ENCODE assay signal across 9 cellular contexts in the genomic region with DNA sequence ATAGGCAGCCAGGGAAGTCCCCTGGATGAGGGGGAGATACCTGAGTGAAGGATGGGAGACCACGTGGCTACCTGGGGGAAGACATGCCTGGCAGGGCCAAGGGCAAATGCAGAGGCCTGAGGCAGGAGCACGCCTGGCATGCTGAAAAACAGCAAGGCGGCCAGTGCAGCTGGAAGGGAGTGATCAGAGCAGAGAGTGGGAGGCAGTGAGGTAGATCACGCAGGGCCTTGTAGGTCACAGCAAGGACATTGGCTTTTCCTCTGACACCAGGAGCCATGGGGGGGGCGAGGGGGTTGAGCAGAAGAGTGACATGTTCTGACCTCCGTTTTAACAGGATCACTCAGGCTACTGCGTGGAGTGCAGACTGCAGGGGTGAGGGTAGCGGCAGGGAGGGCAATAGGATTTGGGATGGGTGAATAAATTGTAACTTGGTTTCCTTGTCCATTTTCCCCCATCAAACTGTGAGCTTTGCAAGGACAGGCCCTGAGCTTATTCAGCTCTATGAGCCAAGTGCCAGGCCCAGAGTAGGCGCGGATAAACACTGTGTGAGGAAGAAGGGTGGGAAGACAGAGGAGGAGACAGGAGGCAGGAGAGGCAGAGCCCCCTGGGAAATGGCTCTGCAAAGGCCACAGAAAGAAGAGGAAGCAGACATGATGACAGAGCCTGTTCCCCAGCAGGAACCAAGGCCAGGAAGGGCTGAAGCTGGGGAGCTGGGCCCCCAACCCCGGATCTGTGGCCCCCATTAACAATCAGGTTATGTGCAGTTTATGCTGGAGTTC. TPM values are rescaled to one million over a fixed set of nuclear protein-coding genes. Genes with fewer than 3 reads are reported as not detected.
A peak's percentile ranks its signal among the peaks of the same experiment; 100 is the strongest.
DNase-seq lines count a peak whose midpoint lies in the region; ATAC-seq, FAIRE-seq and TF ChIP-seq lines count a peak whose summit lies in the region.
"Had no signal": no experiment of that assay in that cellular context is flagged by ENCODE, and none has a peak within 500 bp of the region (broad histone marks: within the 10 kb centered on the region; RNA-seq: fewer than 3 reads in every experiment).

No MANE protein-coding gene starts in this region.

- H3K4ac ChIP-seq in H1 (replicated peaks; ENCODE audit: insufficient read length, low read depth, low read length) = peak overlapping the region; percentile 4

- H3K27ac Mint-ChIP-seq in osteocyte (ENCODE audit: unreplicated experiment) = peak overlapping the region; percentile 40

- peak overlapping the region; percentile 55 for H3K56ac ChIP-seq in H1 (replicated peaks; ENCODE audit: insufficient read length, low read depth, low read length)

- peak overlapping the region; percentile 91 for H3K18ac ChIP-seq in H1 (ENCODE audit: extremely low read depth, low read length)

- H3K36me3 ChIP-seq in H1 (ENCODE audit: control insufficient read depth in 2 of 4, insufficient read depth in 4 of 4, low read length in 3 of 4) = no peaks in the 10 kb centered on the region

- 56% methylated on average over 11 of the region's 11 CpGs; no CpG with 5 or more reads in 1 of the 2 experiments for WGBS in H1 (ENCODE audit: extremely low coverage in 1 of 2, insufficient coverage in 1 of 2, insufficient read length in 1 of 2, insufficient replicate concordance in 2 of 2, low coverage in 1 of 2, low lambda C conversion rate in 2 of 2, missing lambda C conversion rate in 1 of 2), 2 experiments

- H3K9me3 ChIP-seq in H1 (ENCODE audit: insufficient read depth in 2 of 2, low read depth in 1 of 2, low read length in 1 of 2) = no peaks in the 10 kb centered on the region

- H4K8ac ChIP-seq in H1 (ENCODE audit: extremely low read depth, insufficient read depth, low read length) = 0 out of 2 replicates have a peak overlapping the region, but pooled peaks have one; percentile 60

- CTCF ChIA-PET in H1 (lab: Charles Lee; ENCODE audit: partially characterized antibody) = interaction anchor here (0.8 to 3.0 kb wide), 13 partner anchors 10 to 260 kb away, joined by 3 to 32 read pairs (median 5); no protein-coding TSS in a partner anchor

- H2AK5ac ChIP-seq in H1 (ENCODE audit: low read depth, low read length) = no peak overlapping the region

- H3K4me2 ChIP-seq in H1 (ENCODE audit: insufficient read depth in 1 of 2, low read depth in 2 of 2, low read length in 2 of 2) = peak overlapping the region in 1 of 2 experiments; percentile 2; a peak in 3 of 4 replicates

- H2BK5ac ChIP-seq in H1 (ENCODE audit: low read depth, low read length) = peak overlapping the region; percentile 73

- no peak overlapping the region for H3K23ac ChIP-seq in H1 (ENCODE audit: insufficient read length)

- H2BK12ac ChIP-seq in H1 (ENCODE audit: low read depth, low read length) = peak overlapping the region; percentile 84

- POLR2A ChIA-PET in H1 (lab: Charles Lee; ENCODE audit: partially characterized antibody) = interaction anchor here (0.6 to 1.5 kb wide), 4 partner anchors 12 to 672 kb away, joined by 3 to 5 read pairs (median 3); a partner anchor contains a TSS

- no peak for TF ChIP-seq CTCF in H1 (IDR thresholded peaks at IDR 0.05; ENCODE audit: control extremely low read depth in 1 of 3, insufficient read depth in 1 of 3, low read depth in 1 of 3, low read length in 3 of 3)
- TF ChIP-seq CTCF in osteocyte (IDR thresholded peaks at IDR 0.05) = no peak

- no peaks in the 10 kb centered on the region for H3K27me3 Mint-ChIP-seq in osteocyte (ENCODE audit: unreplicated experiment)

- peak overlapping the region; percentile 43; the same call in 1 of the 2 replicates for H2BK20ac ChIP-seq in H1 (ENCODE audit: low read length)

- no peaks in the 10 kb centered on the region for H3K79me2 ChIP-seq in H1 (ENCODE audit: control insufficient read depth in 1 of 2, insufficient read depth in 2 of 2, low read length in 2 of 2)

- peak; percentile 28 for FAIRE-seq in GM12891 (lab: Jason Lieb, UNC)
- FAIRE-seq in H1 (lab: Jason Lieb, UNC) = no peak

- no peaks in the 10 kb centered on the region for H4K20me1 ChIP-seq in H1 (replicated peaks in 1 of 2; ENCODE audit: control insufficient read depth in 1 of 2, insufficient read depth in 2 of 2, low read length in 2 of 2)

- H3K4me1 ChIP-seq in H1 (replicated peaks in 1 of 4; ENCODE audit: control insufficient read depth in 3 of 4, insufficient read depth in 4 of 4, low read length in 3 of 4) = peaks cover 13 to 27% (median 22%) of the 10 kb centered on the region in 4 experiments

- peak overlapping the region; percentile 3 for H2BK120ac ChIP-seq in H1 (replicated peaks; ENCODE audit: low read depth, low read length)

- peak overlapping the region; percentile 18 for H4K5ac ChIP-seq in H1 (ENCODE audit: insufficient read length, low read depth, low read length)

- TF ChIP-seq POLR2A in GM12891 (IDR thresholded peaks at IDR 0.05; ENCODE audit: low read depth, low read length) = no peak
- no peak for TF ChIP-seq POLR2A in H1 (IDR thresholded peaks at IDR 0.05; ENCODE audit: control extremely low read depth in 1 of 2, low read depth in 2 of 2, low read length in 2 of 2)

- H3K4me3 ChIP-seq in H1 (ENCODE audit: extremely low read depth in 1 of 4, insufficient read depth in 2 of 4, low read depth in 3 of 4, low read length in 4 of 4) = no peak overlapping the region

- H3K36me3 Mint-ChIP-seq in osteocyte (ENCODE audit: unreplicated experiment) = no peaks in the 10 kb centered on the region

- peaks cover 37% of the 10 kb centered on the region for H3K4me1 Mint-ChIP-seq in osteocyte (ENCODE audit: unreplicated experiment)

- peak overlapping the region; percentile 68; the same call in 1 of the 2 replicates for H3K27ac ChIP-seq in H1 (ENCODE audit: low read depth, low read length)

- H2AFZ ChIP-seq in H1 (ENCODE audit: low read length) = peak overlapping the region; percentile 92

- no peak for ATAC-seq in GM18873 (IDR thresholded peaks at IDR 0.05; ENCODE audit: low FRiP score, unreplicated experiment)

- DNase-seq in GM12891 (ENCODE audit: insufficient read length, low spot score) = no peak
- peak; percentile 21 to 35 for DNase-seq in Kasumi-1 (lab: John Stamatoyannopoulos, UW)
- DNase-seq in H1 (ENCODE audit: low read depth in 1 of 2, low spot score in 2 of 2) = peak in 1 of 2 experiments; percentile 58
- DNase-seq in osteocyte (ENCODE audit: extremely low spot score, unreplicated experiment) = no peak
- no peak for DNase-seq in NCI-H187 (lab: John Stamatoyannopoulos, UW)
- DNase-seq in AG20443 (ENCODE audit: low spot score) = no peak
- no peak for DNase-seq in NCI-H2029 treated with DMSO at 0.1 percent for 48 hours (lab: John Stamatoyannopoulos, UW)
- DNase-seq: occipital lobe had no signal

- peak overlapping the region; percentile 17 for H4K91ac ChIP-seq in H1 (replicated peaks; ENCODE audit: insufficient read length, low read length)

- H3K9me3 Mint-ChIP-seq in osteocyte (ENCODE audit: unreplicated experiment) = no peaks in the 10 kb centered on the region

- H3K4me3 Mint-ChIP-seq in osteocyte (ENCODE audit: unreplicated experiment) = no peak overlapping the region

- no peak for TF ChIP-seq EP300 in H1 (IDR thresholded peaks at IDR 0.05; ENCODE audit: borderline replicate concordance in 1 of 2, low read depth in 2 of 2, low read length in 2 of 2)

- TF ChIP-seq RAD21 in H1 (IDR thresholded peaks at IDR 0.05 in 1 of 2, conservative IDR thresholded peaks at IDR 0.05 in 1 of 2; ENCODE audit: low read depth in 2 of 2, low read length in 2 of 2) = no peak

- peak overlapping the region; percentile 99; the same call in 1 of the 2 replicates for H2BK15ac ChIP-seq in H1 (ENCODE audit: low read length)

- no peak overlapping the region for H3K14ac ChIP-seq in H1 (ENCODE audit: insufficient read length)

- H3K23me2 ChIP-seq in H1 (ENCODE audit: low read depth, low read length) = peaks cover 4% of the 10 kb centered on the region; the same call in 1 of the 2 replicates

- no peak overlapping the region; a peak in 2 of 7 replicates for H3K9ac ChIP-seq in H1 (replicated peaks in 1 of 4; ENCODE audit: extremely low read depth in 1 of 4, low read depth in 3 of 4, low read length in 3 of 4)

- H3K79me1 ChIP-seq in H1 (ENCODE audit: low read depth, low read length) = no peaks in the 10 kb centered on the region

- H3K27me3 ChIP-seq in H1 (replicated peaks in 1 of 4; ENCODE audit: control insufficient read depth in 3 of 4, extremely low read depth in 1 of 4, insufficient read depth in 3 of 4, low read length in 3 of 4) = peaks cover 0 to 2% (median 0%) of the 10 kb centered on the region in 4 experiments; a peak in 2 of 7 replicates

RNA-seq across cellular contexts. Expression of a gene that starts 16.7 kb away (rescaled TPM):
- 77.6 TPM for polyA plus RNA-seq in GM12891 (2012; ENCODE audit: low read depth, missing spikeins)
- 4.9 and 6.1 TPM in 2 replicates for total RNA-seq in H1 (2021; fragmentation: NEBNext Ultra II Directional; extraction: Animal tissue kit (Norgen Biotek cat#: 25700))
- 13.0 and 13.2 TPM in 2 replicates for polyA plus RNA-seq in H1 (2011; rRNA removed)
- polyA plus RNA-seq in H1 (2011; cell fraction: cytosol; rRNA removed) = 12.3 TPM
- 8.3 TPM for polyA plus RNA-seq in H1 (2011; cell fraction: nucleus; rRNA removed)
- polyA plus RNA-seq in H1 (2012, experiment 1 of 2) = 9.7 to 19.5 TPM (median 15.7 TPM) in 4 replicates
- 15.5 TPM for polyA plus RNA-seq in H1 (2012, experiment 2 of 2)
- polyA plus RNA-seq in H1 (2013, experiment 1 of 2) = 9.2 TPM
- polyA plus RNA-seq in H1 (2013, experiment 2 of 2) = 11.9 TPM
- polyA minus RNA-seq in H1 (2011; rRNA and poly(A)+ RNA removed) = 0.79 and 1.7 TPM in 2 replicates
- polyA minus RNA-seq in H1 (2011; cell fraction: cytosol; rRNA and poly(A)+ RNA removed) = 2.9 TPM
- 1.9 TPM for polyA minus RNA-seq in H1 (2011; cell fraction: nucleus; rRNA and poly(A)+ RNA removed)
- 49.5 and 54.1 TPM in 2 replicates for total RNA-seq in osteocyte

RNA-seq across cellular contexts. Expression of a gene that starts 20.4 kb away (rescaled TPM):
- 57.1 TPM for polyA plus RNA-seq in GM12891 (2012; ENCODE audit: low read depth, missing spikeins)
- 0.22 and 0.36 TPM in 2 replicates for total RNA-seq in H1 (2021; fragmentation: NEBNext Ultra II Directional; extraction: Animal tissue kit (Norgen Biotek cat#: 25700))
- 0.86 and 0.95 TPM in 2 replicates for polyA plus RNA-seq in H1 (2011; rRNA removed)
- 0.62 TPM for polyA plus RNA-seq in H1 (2011; cell fraction: cytosol; rRNA removed)
- 1.6 TPM for polyA plus RNA-seq in H1 (2011; cell fraction: nucleus; rRNA removed)
- polyA plus RNA-seq in H1 (2012, experiment 1 of 2) = 0.39 to 0.50 TPM (median 0.42 TPM) in 3 of 4 replicates, not detected in the other
- polyA plus RNA-seq in H1 (2012, experiment 2 of 2) = 0.18 TPM
- 0.34 TPM for polyA plus RNA-seq in H1 (2013, experiment 1 of 2)
- polyA plus RNA-seq in H1 (2013, experiment 2 of 2) = 0.33 TPM
- polyA minus RNA-seq in H1 (2011; rRNA and poly(A)+ RNA removed) = 0.57 and 1.2 TPM in 2 replicates
- polyA minus RNA-seq in H1 (2011; cell fraction: cytosol; rRNA and poly(A)+ RNA removed) = not detected
- polyA minus RNA-seq in H1 (2011; cell fraction: nucleus; rRNA and poly(A)+ RNA removed) = 0.60 TPM
- not detected in 2 replicates for total RNA-seq in osteocyte

RNA-seq across cellular contexts. Expression of a gene that starts 51.4 kb away (rescaled TPM):
- 6.8 TPM for polyA plus RNA-seq in GM12891 (2012; ENCODE audit: low read depth, missing spikeins)
- 35.1 and 39.4 TPM in 2 replicates for total RNA-seq in H1 (2021; fragmentation: NEBNext Ultra II Directional; extraction: Animal tissue kit (Norgen Biotek cat#: 25700))
- 4.4 and 8.6 TPM in 2 replicates for polyA plus RNA-seq in H1 (2011; rRNA removed)
- polyA plus RNA-seq in H1 (2011; cell fraction: cytosol; rRNA removed) = 3.3 TPM
- 17.1 TPM for polyA plus RNA-seq in H1 (2011; cell fraction: nucleus; rRNA removed)
- 18.4 to 23.0 TPM (median 21.1 TPM) in 4 replicates for polyA plus RNA-seq in H1 (2012, experiment 1 of 2)
- 17.0 TPM for polyA plus RNA-seq in H1 (2012, experiment 2 of 2)
- 11.2 TPM for polyA plus RNA-seq in H1 (2013, experiment 1 of 2)
- polyA plus RNA-seq in H1 (2013, experiment 2 of 2) = 11.1 TPM
- 4.4 and 6.1 TPM in 2 replicates for polyA minus RNA-seq in H1 (2011; rRNA and poly(A)+ RNA removed)
- 11.9 TPM for polyA minus RNA-seq in H1 (2011; cell fraction: cytosol; rRNA and poly(A)+ RNA removed)
- polyA minus RNA-seq in H1 (2011; cell fraction: nucleus; rRNA and poly(A)+ RNA removed) = 10.5 TPM
- 118 and 124 TPM in 2 replicates for total RNA-seq in osteocyte

Comparison
In these comparisons a context has a peak if more than half of its experiments do, and no peak if none do; other contexts are left out.
1. DNase-seq: peak in Kasumi-1 (2 of 2); none in GM12891 (single experiment), osteocyte (single experiment), NCI-H187 (0 of 2), AG20443 (single experiment) and NCI-H2029 treated with DMSO at 0.1 percent for 48 hours (single experiment).